In the genomic region with DNA sequence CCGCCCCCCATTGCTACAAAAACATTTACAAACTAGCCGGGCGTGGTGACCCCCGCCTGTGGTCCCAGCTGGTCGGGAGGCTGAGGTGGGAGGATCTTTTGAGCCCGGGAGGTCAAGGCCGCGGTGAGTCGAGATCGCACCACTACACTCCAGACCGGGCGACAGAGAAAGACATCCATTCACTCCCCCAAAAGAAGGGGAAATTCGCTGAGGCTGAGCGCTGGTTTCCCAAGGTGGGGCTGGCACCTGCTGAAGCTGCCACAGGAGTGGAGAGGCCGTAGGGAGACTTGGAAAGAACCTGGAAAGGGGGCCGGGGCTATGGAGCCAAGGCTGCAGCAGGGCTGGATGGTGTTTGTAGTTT, we compare ENCODE assay signal across 8 cellular contexts. TPM values are rescaled to one million over a fixed set of nuclear protein-coding genes. Genes with fewer than 3 reads are reported as not detected.
A peak's percentile ranks its signal among the peaks of the same experiment; 100 is the strongest.
DNase-seq lines count a peak whose midpoint lies in the region; ATAC-seq and TF ChIP-seq lines count a peak whose summit lies in the region.

No MANE protein-coding gene starts in this region.

- TF ChIP-seq CTCF in WTC11 (IDR thresholded peaks at IDR 0.05) (no peak), glutamatergic neuron (IDR thresholded peaks at IDR 0.05; ENCODE audit: partially characterized antibody, unreplicated experiment) (no peak)

- no peaks in the 10 kb centered on the region for H3K27me3 ChIP-seq in HAP-1 (ENCODE audit: low read depth)
- H3K27me3 ChIP-seq in skeletal muscle tissue (ENCODE audit: control insufficient read depth in 3 of 3, insufficient read depth in 3 of 3, low read length in 3 of 3): no peaks in the 10 kb centered on the region

- H3K9me3 Mint-ChIP-seq in WTC11 (no peaks in the 10 kb centered on the region), glutamatergic neuron (ENCODE audit: unreplicated experiment) (peaks cover 11% of the 10 kb centered on the region)

- peak overlapping the region; percentile 83 for H3K27ac ChIP-seq in skeletal muscle tissue (ENCODE audit: low read depth, low read length)

- H3K27ac Mint-ChIP-seq in WTC11 (no peak overlapping the region), glutamatergic neuron (ENCODE audit: unreplicated experiment) (peak overlapping the region; percentile 68)

- H3K36me3 Mint-ChIP-seq in WTC11 (no peaks in the 10 kb centered on the region), glutamatergic neuron (ENCODE audit: unreplicated experiment) (no peaks in the 10 kb centered on the region)

- H3K9ac ChIP-seq in skeletal muscle tissue (ENCODE audit: low read depth in 1 of 3, low read length in 3 of 3): peak overlapping the region; percentile 80 to 88 (median 85)

- H3K27me3 Mint-ChIP-seq in WTC11 (ENCODE audit: low read depth) (peaks cover 53% of the 10 kb centered on the region), glutamatergic neuron (ENCODE audit: unreplicated experiment) (peaks cover 13% of the 10 kb centered on the region)

- DNase-seq in HAP-1 (ENCODE audit: low spot score in 2 of 2) (no peak), WTC11 (ENCODE audit: low spot score) (no peak), glutamatergic neuron (no peak), NCI-H1694 (lab: John Stamatoyannopoulos, UW) (no peak), HT-29 (ENCODE audit: low spot score) (no peak), NCI-H2107 treated with DMSO at 0.1 percent for 48 hours (lab: John Stamatoyannopoulos, UW; ENCODE audit: unreplicated experiment) (no peak)
- no peak for DNase-seq in activated effector memory CD4-positive, alpha-beta T cell treated with anti-CD3 and anti-CD28 coated beads, Interleukin-2, amount 50 U/mL, for 16 hours

- ATAC-seq in WTC11: no peak; the same call in none of the 2 replicates

- CTCF ChIA-PET in WTC11 (lab: Charles Lee): interaction anchor here (1.6 to 1.8 kb wide), 3 partner anchors 69 to 227 kb away, joined by 4 to 5 read pairs (median 4); no protein-coding TSS in a partner anchor

- peak overlapping the region; percentile 67 for H3K4me3 ChIP-seq in HAP-1
- H3K4me3 ChIP-seq in skeletal muscle tissue (ENCODE audit: low read length in 3 of 3): peak overlapping the region in 2 of 3 donors; percentile 70 to 86

- peak overlapping the region; percentile 84 for H3K4me3 Mint-ChIP-seq in WTC11
- H3K4me3 Mint-ChIP-seq in glutamatergic neuron (ENCODE audit: unreplicated experiment): peak overlapping the region; percentile 88

- H3K4me1 Mint-ChIP-seq in WTC11 (peaks cover 5% of the 10 kb centered on the region), glutamatergic neuron (ENCODE audit: low read depth, unreplicated experiment) (peaks cover 7% of the 10 kb centered on the region)

- POLR2A ChIA-PET in WTC11 (lab: Charles Lee): interaction anchor here (0.6 kb wide), 1 partner anchor 12 kb away, joined by 3 read pairs; no protein-coding TSS in a partner anchor

- H3K9me3 ChIP-seq in HAP-1: no peaks in the 10 kb centered on the region
- no peaks in the 10 kb centered on the region for H3K9me3 ChIP-seq in skeletal muscle tissue (ENCODE audit: control insufficient read depth in 3 of 3, low read length in 3 of 3)

- H3K4me1 ChIP-seq in HAP-1 (peaks cover 20% of the 10 kb centered on the region), skeletal muscle tissue (ENCODE audit: control insufficient read depth in 3 of 3, insufficient read depth in 3 of 3, low read length in 3 of 3) (peaks cover 3 to 23% (median 21%) of the 10 kb centered on the region in 3 donors)

- in situ Hi-C loops in HAP-1 (cut with MboI; ENCODE audit: low sequenced_read_pairs): no loop called here

- H3K36me3 ChIP-seq in HAP-1 (replicated peaks) (no peaks in the 10 kb centered on the region), skeletal muscle tissue (ENCODE audit: control insufficient read depth in 3 of 3, insufficient read depth in 3 of 3, low read length in 3 of 3) (no peaks in the 10 kb centered on the region)

TF ChIP-seq in WTC11, 78 proteins besides CTCF, POLR2A, EP300 and RAD21:
- TF ChIP-seq ZNF671 (CRISPR knock-in tag; IDR thresholded peaks at IDR 0.05) (no peak), RELA (CRISPR knock-in tag; IDR thresholded peaks at IDR 0.05; ENCODE audit: borderline replicate concordance) (no peak), ZNF263 (CRISPR knock-in tag; IDR thresholded peaks at IDR 0.05; ENCODE audit: low read depth) (no peak), KAT7 (CRISPR knock-in tag; IDR thresholded peaks at IDR 0.05; ENCODE audit: borderline replicate concordance) (no peak)
- TF ChIP-seq, protein P1, sequence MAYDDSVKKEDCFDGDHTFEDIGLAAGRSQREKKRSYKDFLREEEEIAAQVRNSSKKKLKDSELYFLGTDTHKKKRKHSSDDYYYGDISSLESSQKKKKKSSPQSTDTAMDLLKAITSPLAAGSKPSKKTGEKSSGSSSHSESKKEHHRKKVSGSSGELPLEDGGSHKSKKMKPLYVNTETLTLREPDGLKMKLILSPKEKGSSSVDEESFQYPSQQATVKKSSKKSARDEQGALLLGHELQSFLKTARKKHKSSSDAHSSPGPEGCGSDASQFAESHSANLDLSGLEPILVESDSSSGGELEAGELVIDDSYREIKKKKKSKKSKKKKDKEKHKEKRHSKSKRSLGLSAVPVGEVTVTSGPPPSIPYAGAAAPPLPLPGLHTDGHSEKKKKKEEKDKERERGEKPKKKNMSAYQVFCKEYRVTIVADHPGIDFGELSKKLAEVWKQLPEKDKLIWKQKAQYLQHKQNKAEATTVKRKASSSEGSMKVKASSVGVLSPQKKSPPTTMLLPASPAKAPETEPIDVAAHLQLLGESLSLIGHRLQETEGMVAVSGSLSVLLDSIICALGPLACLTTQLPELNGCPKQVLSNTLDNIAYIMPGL (CRISPR knock-in tag; IDR thresholded peaks at IDR 0.05): 0 out of 2 replicates have a peak, but pooled peaks have one; percentile 5

RNA-seq across cellular contexts. Expression of a gene that starts 0.7 kb away (rescaled TPM):
- total RNA-seq in WTC11 (2021): 7.4 to 8.4 TPM (median 7.9 TPM) in 3 replicates
- 50.1 TPM for total RNA-seq in glutamatergic neuron (ENCODE audit: unreplicated experiment)
- total RNA-seq in skeletal muscle tissue: 23.0 TPM
- total RNA-seq in HT-29 (2014; rRNA removed; shearing (Covaris generic)): 6.5 and 7.3 TPM in 2 replicates
